In the genomic region with DNA sequence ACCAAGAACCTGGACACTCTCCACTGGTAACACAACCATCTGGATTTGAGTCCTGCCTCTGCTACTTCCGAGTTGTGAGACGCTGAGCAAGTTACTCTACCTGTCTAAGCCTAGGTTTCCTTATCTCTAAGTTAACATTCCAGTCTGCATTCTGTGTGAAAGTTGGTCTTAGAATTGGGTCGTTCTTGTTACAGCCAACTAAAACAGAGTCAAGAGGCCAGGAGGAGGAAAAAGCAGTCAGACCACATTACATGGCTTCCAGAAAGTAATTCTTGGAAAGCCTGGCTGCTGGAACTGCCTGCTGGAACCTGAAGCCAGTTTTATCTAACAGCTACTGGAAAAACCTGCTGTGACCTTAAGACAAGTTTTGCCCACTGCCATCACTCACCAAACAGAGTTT, we compare ENCODE assay signal across 23 cellular contexts.
"Had no signal": no experiment of that assay in that cellular context is flagged by ENCODE, and none has a peak within 500 bp of the region (broad histone marks: within the 10 kb centered on the region; RNA-seq: fewer than 3 reads in every experiment).

No MANE protein-coding gene starts in this region.

- H3K4me3 ChIP-seq: Peyer's patch, SJCRH30 had no signal

- DNase-seq: activated CD4-positive, alpha-beta T cell treated with anti-CD3 and anti-CD28 coated beads for 48 hours; activated CD4-positive, alpha-beta T cell treated with anti-CD3 and anti-CD28 coated beads, Interleukin-2, amount 50 U/mL, for 48 hours; activated CD4-positive, CD25-positive, alpha-beta regulatory T cell treated with anti-CD3 and anti-CD28 coated beads, Interleukin-2, amount 50 U/mL, for 72 hours; activated CD8-positive, alpha-beta memory T cell treated with anti-CD3 and anti-CD28 coated beads, Interleukin-2, amount 10 ng/mL, durations not matched to agents 7 days and 5 days; activated effector memory CD4-positive, alpha-beta T cell treated with Interleukin-2 at 50 U/mL for 16 hours; activated naive CD4-positive, alpha-beta T cell; activated T-cell treated with anti-CD3 and anti-CD28 coated beads, Interleukin-2, amount 50 U/mL, for 24 hours; aorta; cerebellar nuclear complex; Karpas-422; NCI-H1105 treated with DMSO at 0.1 percent for 48 hours; NCI-H1436 treated with DMSO at 0.1 percent for 48 hours; NCI-H187; NCI-H2081; NCI-H510A treated with DMSO at 0.1 percent for 48 hours; NCI-H69; NK-92 treated with Interleukin-12 subunit alpha and Interleukin-12 subunit beta, amount 100 ng/mL, for 24 hours; OCI-M1; Peyer's patch; Right ventricle myocardium superior; SJCRH30; SK-N-SH had no signal

- H3K27me3 ChIP-seq: Peyer's patch, SJCRH30 had no signal

- H3K36me3 ChIP-seq: Peyer's patch, SJCRH30 had no signal

- H3K4me1 ChIP-seq: Peyer's patch, SJCRH30 had no signal

- H3K4me2 ChIP-seq: SK-N-SH had no signal

- H3K9me3 ChIP-seq: Peyer's patch, SJCRH30, SK-N-SH had no signal

- H3K9ac ChIP-seq: SK-N-SH had no signal

- H3K27ac ChIP-seq: Peyer's patch, RWPE1, SJCRH30 had no signal
